Comparison of ENCODE assay signal across 30 cellular contexts in the genomic region with DNA sequence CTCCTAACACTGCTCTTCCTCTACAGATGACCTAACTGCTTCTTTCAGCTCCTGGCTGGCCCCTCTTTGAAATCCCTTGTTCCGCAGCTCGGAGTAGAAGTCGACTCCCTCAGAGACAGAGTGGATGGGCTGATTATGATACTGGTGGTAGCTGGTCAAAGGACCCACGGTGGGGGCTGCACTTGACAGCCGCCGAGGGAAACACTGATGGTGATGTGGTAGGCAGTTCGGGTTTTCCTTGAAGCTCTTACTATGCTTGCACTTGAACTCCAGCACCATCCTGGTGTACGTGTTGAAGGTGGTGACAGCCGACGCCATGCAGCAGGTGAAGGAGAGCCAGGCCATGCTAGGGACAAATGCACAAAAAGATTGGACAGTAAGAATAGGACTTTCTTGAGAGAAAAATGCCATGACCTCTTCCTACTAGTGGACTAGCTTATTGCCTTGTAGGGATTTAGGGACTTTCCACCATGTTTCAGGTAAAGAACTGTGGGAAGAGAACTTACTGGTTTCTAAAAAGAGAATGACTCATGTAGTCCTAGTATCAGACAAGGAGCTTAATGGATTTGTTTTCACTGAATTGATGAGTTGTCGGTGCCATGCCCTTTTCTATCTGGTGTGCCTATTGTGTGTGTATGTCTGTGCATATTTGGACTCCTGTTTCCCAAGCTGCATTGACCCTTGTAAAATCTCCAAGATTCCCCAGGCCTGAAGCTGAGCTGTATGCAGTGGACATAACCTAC. TPM values are rescaled to one million over a fixed set of nuclear protein-coding genes. Genes with fewer than 3 reads are reported as not detected.
"Had no signal": no experiment of that assay in that cellular context is flagged by ENCODE, and none has a peak within 500 bp of the region (broad histone marks: within the 10 kb centered on the region; RNA-seq: fewer than 3 reads in every experiment).

No MANE protein-coding gene starts in this region.

- ATAC-seq: activated T-cell treated with anti-CD3 and anti-CD28 coated beads, Interleukin-2, amount 50 U/mL, for 72 hours; left colon; pancreas; psoas muscle; right cardiac atrium had no signal

- DNase-seq: activated CD4-positive, alpha-beta T cell treated with anti-CD3 and anti-CD28 coated beads, Interleukin-2, amount 50 U/mL, for 48 hours; activated effector memory CD4-positive, alpha-beta T cell treated with anti-CD3 and anti-CD28 coated beads, Interleukin-2, amount 50 U/mL, for 16 hours; activated naive CD4-positive, alpha-beta T cell treated with anti-CD3 and anti-CD28 coated beads, Interleukin-2, amount 50 U/mL, for 16 hours; activated T-cell treated with anti-CD3 and anti-CD28 coated beads, Interleukin-2, amount 50 U/mL, for 72 hours; brain microvascular endothelial cell; central memory CD4-positive, alpha-beta T cell; effector memory CD4-positive, alpha-beta T cell; head of caudate nucleus; hypothalamus; left colon; mesenchymal stem cell; pancreas; psoas muscle; right cardiac atrium; stimulated activated CD4-positive, alpha-beta T cell treated with anti-CD3 and anti-CD28 coated beads, Interleukin-12 subunit alpha, Interleukin-12 subunit beta, amount 100 ng/mL, for 4 hours; stimulated activated CD4-positive, alpha-beta T cell treated with anti-CD3 and anti-CD28 coated beads, Interleukin-4, amount 100 ng/mL, for 4 hours; stomach; T-helper 9 cell had no signal

- H3K27ac ChIP-seq: ascending aorta, brain microvascular endothelial cell, neutrophil, pancreas, psoas muscle, stomach, suprapubic skin, vagina had no signal

- FAIRE-seq: endothelial cell of umbilical vein, frontal cortex, islet of Langerhans, pancreas had no signal

RNA-seq across cellular contexts. Expression of a gene that starts 18.4 kb away (rescaled TPM):
- total RNA-seq: activated CD8-positive, alpha-beta memory T cell treated with anti-CD3 and anti-CD28 coated beads for 36 hours; activated T-cell treated with anti-CD3 and anti-CD28 coated beads, Interleukin-2, amount 50 U/mL, for 72 hours; ascending aorta; dermis blood vessel endothelial cell; endothelial cell of umbilical vein; left colon; lower leg skin; mononuclear cell; psoas muscle; right cardiac atrium; stomach; suprapubic skin; T-helper 1 cell treated with Interleukin-12 subunit alpha and Interleukin-12 subunit beta and Interleukin-4 antibody, amounts not matched to agents 30 ng/mL and 1 ng/mL, for 36 hours; vagina had no signal
